12 cellular contexts compared by ENCODE assay signal in genomic region chr6:16851758-16852157, GRCh38.
A peak's percentile ranks its signal among the peaks of the same experiment; 100 is the strongest.
DNase-seq lines count a peak whose midpoint lies in the region; ATAC-seq, FAIRE-seq and TF ChIP-seq lines count a peak whose summit lies in the region.
"Had no signal": no experiment of that assay in that cellular context is flagged by ENCODE, and none has a peak within 500 bp of the region (broad histone marks: within the 10 kb centered on the region; RNA-seq: fewer than 3 reads in every experiment).

No MANE protein-coding gene starts in this region.

- no peak overlapping the region for H3K27ac ChIP-seq in endothelial cell of umbilical vein (ENCODE audit: insufficient read depth, low read depth, low read length)
- H3K27ac ChIP-seq: right lobe of liver, tibial artery had no signal

- no peak overlapping the region for H3K4me2 ChIP-seq in endothelial cell of umbilical vein (ENCODE audit: insufficient read depth, low read length)

- H3K4me3 ChIP-seq in endothelial cell of umbilical vein (replicated peaks in 1 of 3; ENCODE audit: insufficient read depth in 1 of 3, low read depth in 1 of 3, low read length in 3 of 3) = no peak overlapping the region
- H3K4me3 ChIP-seq: right lobe of liver, tibial artery had no signal

- TF ChIP-seq POLR2A in endothelial cell of umbilical vein (IDR thresholded peaks at IDR 0.05; ENCODE audit: low read depth, low read length) = no peak

- intact Hi-C loops in endothelial cell of umbilical vein (cut with micrococcal nuclease) = no loop called here

- no peaks in the 10 kb centered on the region for H4K20me1 ChIP-seq in endothelial cell of umbilical vein (replicated peaks; ENCODE audit: control insufficient read depth, extremely low read depth, insufficient read depth, low read length)

- no peaks in the 10 kb centered on the region for H3K9me1 ChIP-seq in endothelial cell of umbilical vein (replicated peaks; ENCODE audit: control insufficient read depth, extremely low read depth, insufficient read depth, low read length)

- peaks cover 2% of the 10 kb centered on the region in 2 experiments for H3K27me3 ChIP-seq in endothelial cell of umbilical vein (ENCODE audit: control insufficient read depth in 2 of 2, insufficient read depth in 2 of 2, low read length in 2 of 2)
- H3K27me3 ChIP-seq: right lobe of liver, tibial artery had no signal

- POLR2A ChIA-PET in endothelial cell of umbilical vein (lab: Charles Lee) = no interaction called here

- ATAC-seq in GM21528 (IDR thresholded peaks at IDR 0.05; ENCODE audit: low FRiP score, unreplicated experiment) (peak; percentile 39), HG02763 (IDR thresholded peaks at IDR 0.05; ENCODE audit: unreplicated experiment) (no peak), GM21737 (IDR thresholded peaks at IDR 0.05; ENCODE audit: unreplicated experiment) (no peak)

- H3K36me3 ChIP-seq in endothelial cell of umbilical vein (ENCODE audit: control insufficient read depth in 2 of 2, extremely low read depth in 1 of 2, insufficient read depth in 2 of 2, low read length in 2 of 2) = no peaks in the 10 kb centered on the region
- H3K36me3 ChIP-seq: right lobe of liver, tibial artery had no signal

- H2AFZ ChIP-seq in endothelial cell of umbilical vein (ENCODE audit: low read depth, low read length) = no peak overlapping the region

- no peaks in the 10 kb centered on the region for H3K79me2 ChIP-seq in endothelial cell of umbilical vein (ENCODE audit: control insufficient read depth, insufficient read depth, low read length)

- dilution Hi-C loops in endothelial cell of umbilical vein (cut with MboI; ENCODE audit: extremely low pct_ligation_motif_present, low sequenced_read_pairs) = no loop called here

- DNase-seq in CD1c-positive myeloid dendritic cell (ENCODE audit: extremely low spot score) = peak; percentile 89
- peak; percentile 7 for DNase-seq in NAMALWA (ENCODE audit: low spot score)
- DNase-seq in endothelial cell of umbilical vein (ENCODE audit: low read depth, low spot score) = peak; percentile 4
- DNase-seq in NCI-H82 (lab: John Stamatoyannopoulos, UW) = no peak
- DNase-seq in A172 (ENCODE audit: low spot score) = no peak
- DNase-seq: GDM1, right lobe of liver, tibial artery had no signal

- H3K9ac ChIP-seq in endothelial cell of umbilical vein (replicated peaks; ENCODE audit: extremely low read depth, insufficient read depth, low read length) = no peak overlapping the region

- no peaks in the 10 kb centered on the region for H3K4me1 ChIP-seq in endothelial cell of umbilical vein (ENCODE audit: control insufficient read depth, extremely low read depth, insufficient read depth, low read length)
- H3K4me1 ChIP-seq: right lobe of liver had no signal

- no peak for FAIRE-seq in endothelial cell of umbilical vein (lab: Jason Lieb, UNC)
- FAIRE-seq: RCC 7860 had no signal

- CTCF ChIA-PET in endothelial cell of umbilical vein (lab: Charles Lee) = interaction anchor here (0.9 kb wide), 1 partner anchor 19 kb away, joined by 3 read pairs; no protein-coding TSS in a partner anchor

- TF ChIP-seq CTCF in endothelial cell of umbilical vein (IDR thresholded peaks at IDR 0.05; ENCODE audit: extremely low read depth in 1 of 2, insufficient read depth in 1 of 2, low read depth in 1 of 2, low read length in 2 of 2) = no peak

- H3K9me3 ChIP-seq in endothelial cell of umbilical vein (replicated peaks; ENCODE audit: control insufficient read depth, insufficient read depth, low read length) = no peaks in the 10 kb centered on the region
- H3K9me3 ChIP-seq: right lobe of liver, tibial artery had no signal

- BruUV-seq in endothelial cell of umbilical vein (replicated peaks; lab: Mats Ljungman, UMichigan) = no TSS peak

TF ChIP-seq in endothelial cell of umbilical vein, 7 proteins besides CTCF, POLR2A, EP300 and RAD21:
- TF ChIP-seq GATA2 (IDR thresholded peaks at IDR 0.05; ENCODE audit: insufficient read depth, insufficient read length, low read depth, low read length) = no peak

Comparison
In these comparisons a context has a peak if more than half of its experiments do, and no peak if none do; other contexts are left out.
1. DNase-seq: peak in CD1c-positive myeloid dendritic cell (single experiment), NAMALWA (single experiment) and endothelial cell of umbilical vein (single experiment); none in NCI-H82 (single experiment) and A172 (single experiment).